In genomic region chr15:77910030-77910911, GRCh38 we compare ENCODE assay signal across 8 cellular contexts.
DNase-seq lines count a peak whose midpoint lies in the region; ATAC-seq and TF ChIP-seq lines count a peak whose summit lies in the region.
"Not testable (repeated sequence)": the region's sequence is repeated elsewhere in the genome, so short reads cannot be mapped to it uniquely, and the experiment has no call there.

No MANE protein-coding gene starts in this region.

- not testable (repeated sequence) for H2BK120ac ChIP-seq in mesendoderm (ENCODE audit: low read depth, low read length)

- H3K36me3 ChIP-seq in fibroblast of lung (ENCODE audit: control insufficient read depth, insufficient read depth, low read length); mesendoderm (ENCODE audit: control insufficient read depth, insufficient read depth, low read length): not testable (repeated sequence)

- H3K4ac ChIP-seq in mesendoderm (ENCODE audit: low read depth, low read length): not testable (repeated sequence)

- H3K18ac ChIP-seq in mesendoderm (ENCODE audit: low read length): not testable (repeated sequence)

- not testable (repeated sequence) for H2AK5ac ChIP-seq in mesendoderm (ENCODE audit: low read length)

- not testable (repeated sequence) for H3K23ac ChIP-seq in mesendoderm (ENCODE audit: low read length)

- H3K27ac ChIP-seq in AG04450 (ENCODE audit: low read depth, low read length); fibroblast of lung (ENCODE audit: insufficient read depth, low read length); mesendoderm (ENCODE audit: low read depth, low read length): not testable (repeated sequence)

- H2BK15ac ChIP-seq in mesendoderm (replicated peaks; ENCODE audit: low read depth): not testable (repeated sequence)

- H4K8ac ChIP-seq in mesendoderm (ENCODE audit: low read depth, low read length): not testable (repeated sequence)

- H3K79me1 ChIP-seq in mesendoderm (ENCODE audit: low read length): not testable (repeated sequence)

- H3K27me3 ChIP-seq in AG04450 (ENCODE audit: control insufficient read depth, insufficient read depth, low read length); fibroblast of lung (ENCODE audit: control insufficient read depth, insufficient read depth, low read length); mesendoderm (ENCODE audit: insufficient read depth, low read length, poor library complexity): not testable (repeated sequence)

- peak overlapping the region; percentile 95 for H2AFZ ChIP-seq in fibroblast of lung (ENCODE audit: low read length)

- H3K4me3 ChIP-seq in AG04450 (ENCODE audit: low read depth, low read length) (peak overlapping the region; percentile 53), fibroblast of lung (replicated peaks in 1 of 4; ENCODE audit: control extremely low read depth in 1 of 4, insufficient read depth in 1 of 4, low read depth in 3 of 4, low read length in 4 of 4) (peak overlapping the region in 3 of 4 experiments; percentile 30 to 42 (median 36))
- not testable (repeated sequence) for H3K4me3 ChIP-seq in mesendoderm (ENCODE audit: low read length)

- TF ChIP-seq CTCF in AG04450 (IDR thresholded peaks at IDR 0.05; ENCODE audit: low read depth, low read length) (peak; percentile 62), fibroblast of lung (conservative IDR thresholded peaks at IDR 0.05 in 1 of 2, IDR thresholded peaks at IDR 0.05 in 1 of 2; ENCODE audit: low read depth in 1 of 2, low read length in 2 of 2) (peak; percentile 58 to 62)

- not testable (repeated sequence) for H3K4me1 ChIP-seq in fibroblast of lung (ENCODE audit: control insufficient read depth, extremely low read depth, insufficient read depth, low read length); mesendoderm (ENCODE audit: control insufficient read depth, low read depth, low read length)

- ATAC-seq in GM21423 (IDR thresholded peaks at IDR 0.05; ENCODE audit: unreplicated experiment): peak; percentile 44

- not testable (repeated sequence) for H3K9me3 ChIP-seq in AG04450 (ENCODE audit: control insufficient read depth, insufficient read depth, low read length); fibroblast of lung (ENCODE audit: control insufficient read depth, insufficient read depth, low read depth, low read length)

- H4K20me1 ChIP-seq in fibroblast of lung (ENCODE audit: control insufficient read depth, extremely low read depth, insufficient read depth, low read length): not testable (repeated sequence)

- H3K9ac ChIP-seq in fibroblast of lung (ENCODE audit: insufficient read depth, low read length): not testable (repeated sequence)
- peak overlapping the region; percentile 52 for H3K9ac ChIP-seq in mesendoderm (ENCODE audit: low read length)

- no CpG with 5 or more reads among the region's 12 CpGs for WGBS in mesendoderm (ENCODE audit: extremely low coverage, insufficient coverage, low lambda C conversion rate)

- H3K79me2 ChIP-seq in fibroblast of lung (ENCODE audit: control insufficient read depth, insufficient read depth, low read length); mesendoderm (ENCODE audit: control insufficient read depth, insufficient read depth, low read length): not testable (repeated sequence)

- not testable (repeated sequence) for H2BK5ac ChIP-seq in mesendoderm (ENCODE audit: low read length)

- not testable (repeated sequence) for H4K5ac ChIP-seq in mesendoderm (ENCODE audit: low read length)

- H3K56ac ChIP-seq in mesendoderm (ENCODE audit: low read length): peak overlapping the region; percentile 72

- CTCF ChIA-PET in AG04450 (lab: Charles Lee): interaction anchor here (0.6 to 1.4 kb wide), 7 partner anchors 10 to 356 kb away, joined by 3 to 5 read pairs (median 4); no protein-coding TSS in a partner anchor

- peak; percentile 8 for DNase-seq in AG04450 (ENCODE audit: low read depth, low spot score)
- DNase-seq in NCI-H1930 (lab: John Stamatoyannopoulos, UW): peak; percentile 28 to 55
- DNase-seq in T-helper 1 cell: peak; percentile 42 to 83 (median 57)
- DNase-seq in activated naive CD4-positive, alpha-beta T cell treated with Interleukin-2 at 50 U/mL for 16 hours: peak; percentile 81
- DNase-seq in fibroblast of lung (ENCODE audit: low read depth in 2 of 2): peak; percentile 74 to 81
- peak; percentile 92 for DNase-seq in mesendoderm
- peak; percentile 49 to 65 for DNase-seq in stimulated activated CD4-positive, alpha-beta T cell treated with anti-CD3 and anti-CD28 coated beads, Interleukin-1b, Interleukin-23, amount 100 ng/mL, for 4 hours (ENCODE audit: low read depth in 2 of 2)

- H3K4me2 ChIP-seq in fibroblast of lung (ENCODE audit: extremely low read depth, insufficient read depth, low read length) (peak overlapping the region; percentile 71), mesendoderm (ENCODE audit: low read length) (peak overlapping the region; percentile 59)

- POLR2A ChIA-PET in AG04450 (lab: Yijun Ruan, JAX): not testable (repeated sequence)

Comparison
In these comparisons a context has a peak if more than half of its experiments do, and no peak if none do; other contexts are left out.
1. DNase-seq: peak in every context shown above with its lines; median percentile 92 in mesendoderm; 81 in activated naive CD4-positive, alpha-beta T cell treated with Interleukin-2 at 50 U/mL for 16 hours; 78 in fibroblast of lung; 57 in T-helper 1 cell; 57 in stimulated activated CD4-positive, alpha-beta T cell treated with anti-CD3 and anti-CD28 coated beads, Interleukin-1b, Interleukin-23, amount 100 ng/mL, for 4 hours; 42 in NCI-H1930; 8 in AG04450.